In the genomic region with DNA sequence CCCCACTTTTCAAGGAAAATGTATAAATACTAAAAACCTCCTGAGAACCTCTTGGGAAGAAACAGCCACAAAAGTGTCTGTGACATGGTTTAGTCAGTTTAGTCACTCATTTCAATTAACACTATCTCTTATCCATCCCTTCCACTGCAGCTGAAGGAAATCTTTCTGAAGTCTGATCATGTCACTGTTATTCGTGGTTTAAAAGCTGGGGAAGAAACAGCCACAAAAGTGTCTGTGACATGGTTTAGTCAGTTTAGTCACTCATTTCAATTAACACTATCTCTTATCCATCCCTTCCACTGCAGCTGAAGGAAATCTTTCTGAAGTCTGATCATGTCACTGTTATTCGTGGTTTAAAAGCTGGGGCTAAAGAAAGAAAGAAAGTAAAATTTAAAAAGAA, we compare ENCODE assay signal across 6 cellular contexts. TPM values are rescaled to one million over a fixed set of nuclear protein-coding genes. Genes with fewer than 3 reads are reported as not detected.
DNase-seq lines count a peak whose midpoint lies in the region; ATAC-seq and TF ChIP-seq lines count a peak whose summit lies in the region.
"Not testable (repeated sequence)": the region's sequence is repeated elsewhere in the genome, so short reads cannot be mapped to it uniquely, and the experiment has no call there.

No MANE protein-coding gene starts in this region.

- H3K9me1 ChIP-seq in IMR-90 (ENCODE audit: insufficient read depth, low read length), result not testable (repeated sequence)

- not testable (repeated sequence) for H3K9ac ChIP-seq in IMR-90 (ENCODE audit: low read depth, low read length)

- intact Hi-C loops in Calu3 (cut with micrococcal nuclease; ENCODE audit: unreplicated experiment), result loop anchor here (2.0 kb wide), 1 partner anchor 27 kb away; the partner anchor contains the start of gene AKR1A1
- intact Hi-C loops in IMR-90 (cut with micrococcal nuclease), result loop anchor here (5.0 kb wide), 1 partner anchor 359 kb away; no protein-coding TSS in a partner anchor
- intact Hi-C loops in activated CD8-positive, alpha-beta T cell treated with anti-CD3 and anti-CD28 coated beads for 36 hours (cut with micrococcal nuclease), result loop anchor here (5.0 kb wide), 1 partner anchor 59 kb away; the partner anchor contains the start of gene NASP

- peak overlapping the region; percentile 99 for H3K27ac Mint-ChIP-seq in Calu3 (ENCODE audit: unreplicated experiment)
- H3K27ac Mint-ChIP-seq in activated CD8-positive, alpha-beta T cell treated with anti-CD3 and anti-CD28 coated beads for 36 hours, result peak overlapping the region; percentile 20
- H3K27ac Mint-ChIP-seq in activated naive CD8-positive, alpha-beta T cell treated with anti-CD3 and anti-CD28 coated beads, Interleukin-2, amount 50 U/mL, for 24 hours, result peak overlapping the region; percentile 96
- peak overlapping the region; percentile 96 for H3K27ac Mint-ChIP-seq in stimulated activated memory B cell treated with anti-CD40 and anti-IgM and Interleukin-4, amounts not matched to agents 10 μg/mL and 1 μg/mL and 100 μg/mL, for 72 hours

- TF ChIP-seq CTCF in Calu3 (IDR thresholded peaks at IDR 0.05; ENCODE audit: unreplicated experiment); IMR-90 (conservative IDR thresholded peaks at IDR 0.05; ENCODE audit: low read depth, low read length); activated CD8-positive, alpha-beta T cell treated with anti-CD3 and anti-CD28 coated beads for 36 hours (IDR thresholded peaks at IDR 0.05); cardiac muscle cell (IDR thresholded peaks at IDR 0.05; ENCODE audit: low read depth, low read length): not testable (repeated sequence)

- H3K4me3 ChIP-seq in IMR-90 (ENCODE audit: insufficient read depth, low read depth, low read length); cardiac muscle cell: not testable (repeated sequence)

- H4K5ac ChIP-seq in IMR-90 (ENCODE audit: low read depth, low read length), result not testable (repeated sequence)

- peaks cover 30% of the 10 kb centered on the region for H4K20me1 ChIP-seq in IMR-90 (ENCODE audit: insufficient read depth, low read length)

- H3K14ac ChIP-seq in IMR-90 (replicated peaks; ENCODE audit: low read depth, low read length), result not testable (repeated sequence)

- peak overlapping the region in 1 of 2 experiments; percentile 40; a peak in 2 of 4 replicates for H4K8ac ChIP-seq in IMR-90 (ENCODE audit: low read depth in 2 of 2, low read length in 2 of 2)

- BruUV-seq in Calu3 (replicated peaks; lab: Mats Ljungman, UMichigan); IMR-90 (replicated peaks; lab: Mats Ljungman, UMichigan): not testable (repeated sequence)

- H2BK5ac ChIP-seq in IMR-90 (ENCODE audit: low read depth, low read length, poor library complexity, severe bottlenecking), result peak overlapping the region; percentile 30

- H2AK5ac ChIP-seq in IMR-90 (ENCODE audit: low read depth, low read length), result not testable (repeated sequence)

- not testable (repeated sequence) for H2BK20ac ChIP-seq in IMR-90 (ENCODE audit: low read depth, low read length)

- not testable (repeated sequence) for H3K36me3 ChIP-seq in IMR-90 (ENCODE audit: control insufficient read depth, insufficient read depth, low read length); cardiac muscle cell

- dilution Hi-C loops in IMR-90 (cut with HindIII; ENCODE audit: low sequenced_read_pairs, unreplicated experiment), result not testable (repeated sequence)

- CTCF ChIA-PET in Calu3 (lab: Charles Lee), result interaction anchor here (0.5 kb wide), 1 partner anchor 282 kb away, joined by 3 read pairs; no protein-coding TSS in a partner anchor
- CTCF ChIA-PET in IMR-90 (lab: Yijun Ruan, JAX), result interaction anchor here (0.6 kb wide), 1 partner anchor 36 kb away, joined by 3 read pairs; no protein-coding TSS in a partner anchor
- CTCF ChIA-PET in activated CD8-positive, alpha-beta T cell treated with anti-CD3 and anti-CD28 coated beads for 36 hours (lab: Charles Lee), result interaction anchor here (0.9 to 1.6 kb wide), 4 partner anchors 10 to 223 kb away, joined by 3 to 4 read pairs (median 3); no protein-coding TSS in a partner anchor

- H3K27me3 Mint-ChIP-seq in Calu3 (ENCODE audit: unreplicated experiment); activated CD8-positive, alpha-beta T cell treated with anti-CD3 and anti-CD28 coated beads for 36 hours; activated naive CD8-positive, alpha-beta T cell treated with anti-CD3 and anti-CD28 coated beads, Interleukin-2, amount 50 U/mL, for 24 hours; stimulated activated memory B cell treated with anti-CD40 and anti-IgM and Interleukin-4, amounts not matched to agents 10 μg/mL and 1 μg/mL and 100 μg/mL, for 72 hours: not testable (repeated sequence)

- H2BK120ac ChIP-seq in IMR-90 (ENCODE audit: low read depth, low read length), result 0 out of 2 replicates have a peak overlapping the region, but pooled peaks have one; percentile 97

- not testable (repeated sequence) for H3K27ac ChIP-seq in IMR-90 (ENCODE audit: insufficient read depth, low read length)
- H3K27ac ChIP-seq in cardiac muscle cell, result peak overlapping the region; percentile 86

- peaks cover 49% of the 10 kb centered on the region for H3K4me1 Mint-ChIP-seq in Calu3 (ENCODE audit: low read depth, unreplicated experiment)
- H3K4me1 Mint-ChIP-seq in activated CD8-positive, alpha-beta T cell treated with anti-CD3 and anti-CD28 coated beads for 36 hours (ENCODE audit: low read depth), result peaks cover 32% of the 10 kb centered on the region
- peaks cover 49% of the 10 kb centered on the region for H3K4me1 Mint-ChIP-seq in activated naive CD8-positive, alpha-beta T cell treated with anti-CD3 and anti-CD28 coated beads, Interleukin-2, amount 50 U/mL, for 24 hours
- H3K4me1 Mint-ChIP-seq in stimulated activated memory B cell treated with anti-CD40 and anti-IgM and Interleukin-4, amounts not matched to agents 10 μg/mL and 1 μg/mL and 100 μg/mL, for 72 hours, result peaks cover 38% of the 10 kb centered on the region

- WGBS in IMR-90 (ENCODE audit: extremely low coverage in 2 of 2, insufficient read length in 1 of 2), 2 experiments, result no CpG with 5 or more reads among the region's 2 CpGs

- H3K27me3 ChIP-seq in IMR-90 (ENCODE audit: control insufficient read depth, insufficient read depth, low read length); cardiac muscle cell: not testable (repeated sequence)

- not testable (repeated sequence) for H3K9me3 ChIP-seq in IMR-90 (ENCODE audit: control insufficient read depth, insufficient read depth, low read length); cardiac muscle cell (ENCODE audit: low read depth)

- not testable (repeated sequence) for H3K4me2 ChIP-seq in IMR-90 (ENCODE audit: low read depth, low read length)

- not testable (repeated sequence) for ATAC-seq in IMR-90 (ENCODE audit: low read depth); activated CD8-positive, alpha-beta T cell treated with anti-CD3 and anti-CD28 coated beads for 36 hours; stimulated activated memory B cell treated with anti-CD40 and anti-IgM and Interleukin-4, amounts not matched to agents 10 μg/mL and 1 μg/mL and 100 μg/mL, for 72 hours
- ATAC-seq in activated naive CD8-positive, alpha-beta T cell treated with anti-CD3 and anti-CD28 coated beads, Interleukin-2, amount 50 U/mL, for 24 hours, result peak; percentile 52

- H2AFZ ChIP-seq in IMR-90 (replicated peaks; ENCODE audit: low read length, poor library complexity), result not testable (repeated sequence)

- DNase-seq in Calu3; IMR-90; activated CD8-positive, alpha-beta T cell treated with anti-CD3 and anti-CD28 coated beads for 36 hours; activated naive CD8-positive, alpha-beta T cell treated with anti-CD3 and anti-CD28 coated beads, Interleukin-2, amount 50 U/mL, for 24 hours; cardiac muscle cell (ENCODE audit: low read depth in 1 of 2, low spot score in 1 of 2): not testable (repeated sequence)

- not testable (repeated sequence) for H3K56ac ChIP-seq in IMR-90 (ENCODE audit: extremely low read depth, insufficient read depth, low read length)

- H2AK9ac ChIP-seq in IMR-90 (replicated peaks; ENCODE audit: low read depth, low read length, poor library complexity), result not testable (repeated sequence)

- POLR2A ChIA-PET in IMR-90 (lab: Charles Lee; ENCODE audit: unreplicated experiment), result not testable (repeated sequence)
- POLR2A ChIA-PET in activated CD8-positive, alpha-beta T cell treated with anti-CD3 and anti-CD28 coated beads for 36 hours (lab: Charles Lee), result interaction anchor here (2.9 to 4.7 kb wide), 6 partner anchors 13 to 793 kb away, joined by 9 to 85 read pairs (median 58); partner anchors contain the start of genes AKR1A1, NASP and RNU5D-1

- H3K4me3 Mint-ChIP-seq in Calu3 (ENCODE audit: low read depth, unreplicated experiment), result peak overlapping the region; percentile 84
- not testable (repeated sequence) for H3K4me3 Mint-ChIP-seq in activated CD8-positive, alpha-beta T cell treated with anti-CD3 and anti-CD28 coated beads for 36 hours; stimulated activated memory B cell treated with anti-CD40 and anti-IgM and Interleukin-4, amounts not matched to agents 10 μg/mL and 1 μg/mL and 100 μg/mL, for 72 hours
- H3K4me3 Mint-ChIP-seq in activated naive CD8-positive, alpha-beta T cell treated with anti-CD3 and anti-CD28 coated beads, Interleukin-2, amount 50 U/mL, for 24 hours, result peak overlapping the region; percentile 94

- H3K4me1 ChIP-seq in IMR-90 (ENCODE audit: control insufficient read depth, insufficient read depth, low read length), result not testable (repeated sequence)
- H3K4me1 ChIP-seq in cardiac muscle cell (ENCODE audit: low read depth), result peaks cover 34% of the 10 kb centered on the region

- not testable (repeated sequence) for H3K23ac ChIP-seq in IMR-90 (ENCODE audit: low read depth, low read length)

- H2BK15ac ChIP-seq in IMR-90 (ENCODE audit: low read depth, low read length), result not testable (repeated sequence)

- not testable (repeated sequence) for H4K91ac ChIP-seq in IMR-90 (ENCODE audit: insufficient read depth, low read depth, low read length)

- in situ Hi-C loops in IMR-90 (cut with MboI; ENCODE audit: low sequenced_read_pairs), result not testable (repeated sequence)

- peaks cover 48% of the 10 kb centered on the region for H3K36me3 Mint-ChIP-seq in Calu3 (ENCODE audit: insufficient read depth, unreplicated experiment)
- peaks cover 18% of the 10 kb centered on the region for H3K36me3 Mint-ChIP-seq in activated CD8-positive, alpha-beta T cell treated with anti-CD3 and anti-CD28 coated beads for 36 hours (ENCODE audit: low read depth)
- peaks cover 24% of the 10 kb centered on the region for H3K36me3 Mint-ChIP-seq in activated naive CD8-positive, alpha-beta T cell treated with anti-CD3 and anti-CD28 coated beads, Interleukin-2, amount 50 U/mL, for 24 hours (ENCODE audit: low read depth)
- peaks cover 11% of the 10 kb centered on the region for H3K36me3 Mint-ChIP-seq in stimulated activated memory B cell treated with anti-CD40 and anti-IgM and Interleukin-4, amounts not matched to agents 10 μg/mL and 1 μg/mL and 100 μg/mL, for 72 hours

- H3K79me1 ChIP-seq in IMR-90 (ENCODE audit: low read depth in 1 of 2, low read length in 2 of 2), result peaks cover 3 to 17% of the 10 kb centered on the region in 2 experiments; a peak in 2 of 4 replicates

- not testable (repeated sequence) for H3K9me3 Mint-ChIP-seq in Calu3 (ENCODE audit: low read depth, unreplicated experiment); activated CD8-positive, alpha-beta T cell treated with anti-CD3 and anti-CD28 coated beads for 36 hours; activated naive CD8-positive, alpha-beta T cell treated with anti-CD3 and anti-CD28 coated beads, Interleukin-2, amount 50 U/mL, for 24 hours; stimulated activated memory B cell treated with anti-CD40 and anti-IgM and Interleukin-4, amounts not matched to agents 10 μg/mL and 1 μg/mL and 100 μg/mL, for 72 hours

- TF ChIP-seq POLR2A in IMR-90 (IDR thresholded peaks at IDR 0.05; ENCODE audit: low read depth, low read length), result not testable (repeated sequence)

- TF ChIP-seq RAD21 in IMR-90 (IDR thresholded peaks at IDR 0.05; ENCODE audit: low read length), result not testable (repeated sequence)

- H3K18ac ChIP-seq in IMR-90 (ENCODE audit: low read depth, low read length), result not testable (repeated sequence)

- not testable (repeated sequence) for H3K4ac ChIP-seq in IMR-90 (ENCODE audit: low read depth, low read length)

RNA-seq across cellular contexts. Expression of gene PRDX1, which starts 1.8 kb away (rescaled TPM):
- 686 and 744 TPM in 2 replicates for total RNA-seq in Calu3 (2022)
- 875 and 883 TPM in 2 replicates for total RNA-seq in IMR-90 (2012; rRNA removed)
- polyA plus RNA-seq in IMR-90 (2012; rRNA removed), result 530 and 612 TPM in 2 replicates
- 215 and 360 TPM in 2 replicates for polyA plus RNA-seq in IMR-90 (2012; cell fraction: cytosol; rRNA removed)
- polyA plus RNA-seq in IMR-90 (2012; cell fraction: nucleus; rRNA removed; ENCODE audit: low replicate concordance), result 38.8 and 276 TPM in 2 replicates
- total RNA-seq in activated CD8-positive, alpha-beta T cell treated with anti-CD3 and anti-CD28 coated beads for 36 hours, result 100 to 1,000 TPM; 547 to 553 TPM
- 526 and 782 TPM in 2 replicates for total RNA-seq in cardiac muscle cell
- polyA plus RNA-seq in cardiac muscle cell, result 1,545 and 1,744 TPM in 2 replicates

RNA-seq across cellular contexts. Expression of gene MMACHC, which starts 23.4 kb away (rescaled TPM):
- total RNA-seq in Calu3 (2022), result 13.6 and 15.5 TPM in 2 replicates
- 5.2 and 6.4 TPM in 2 replicates for total RNA-seq in IMR-90 (2012; rRNA removed)
- 2.8 and 4.1 TPM in 2 replicates for polyA plus RNA-seq in IMR-90 (2012; rRNA removed)
- polyA plus RNA-seq in IMR-90 (2012; cell fraction: cytosol; rRNA removed), result 3.2 and 3.3 TPM in 2 replicates
- 1.3 and 2.0 TPM in 2 replicates for polyA plus RNA-seq in IMR-90 (2012; cell fraction: nucleus; rRNA removed; ENCODE audit: low replicate concordance)
- total RNA-seq in activated CD8-positive, alpha-beta T cell treated with anti-CD3 and anti-CD28 coated beads for 36 hours, result 1 to 10 TPM; 8.4 to 10.0 TPM
- 8.2 and 10.0 TPM in 2 replicates for total RNA-seq in cardiac muscle cell
- 1.8 and 6.0 TPM in 2 replicates for polyA plus RNA-seq in cardiac muscle cell

RNA-seq across cellular contexts. Expression of gene CCDC163, which starts 23.6 kb away (rescaled TPM):
- total RNA-seq in Calu3 (2022) (4.9 and 6.0 TPM in 2 replicates), IMR-90 (2012; rRNA removed) (0.28 and 0.54 TPM in 2 replicates), cardiac muscle cell (2.1 and 2.4 TPM in 2 replicates)
- polyA plus RNA-seq in IMR-90 (2012; rRNA removed) (0.89 and 1.0 TPM in 2 replicates), cardiac muscle cell (2.1 and 4.9 TPM in 2 replicates)
- 0.75 and 1.0 TPM in 2 replicates for polyA plus RNA-seq in IMR-90 (2012; cell fraction: cytosol; rRNA removed)
- 0.99 and 1.0 TPM in 2 replicates for polyA plus RNA-seq in IMR-90 (2012; cell fraction: nucleus; rRNA removed; ENCODE audit: low replicate concordance)
- 1 to 10 TPM; 5.6 to 7.1 TPM for total RNA-seq in activated CD8-positive, alpha-beta T cell treated with anti-CD3 and anti-CD28 coated beads for 36 hours

RNA-seq across cellular contexts. Expression of gene AKR1A1, which starts 27.1 kb away (rescaled TPM):
- total RNA-seq in Calu3 (2022) (111 and 119 TPM in 2 replicates), IMR-90 (2012; rRNA removed) (122 and 151 TPM in 2 replicates), cardiac muscle cell (145 and 187 TPM in 2 replicates)
- polyA plus RNA-seq in IMR-90 (2012; rRNA removed) (141 and 144 TPM in 2 replicates), cardiac muscle cell (291 and 311 TPM in 2 replicates)
- 162 and 164 TPM in 2 replicates for polyA plus RNA-seq in IMR-90 (2012; cell fraction: cytosol; rRNA removed)
- 137 and 158 TPM in 2 replicates for polyA plus RNA-seq in IMR-90 (2012; cell fraction: nucleus; rRNA removed; ENCODE audit: low replicate concordance)
- total RNA-seq in activated CD8-positive, alpha-beta T cell treated with anti-CD3 and anti-CD28 coated beads for 36 hours, result 100 to 1,000 TPM; 184 to 186 TPM

RNA-seq across cellular contexts. Expression of gene TESK2, which starts 32.6 kb away (rescaled TPM):
- total RNA-seq in Calu3 (2022) (1.8 and 2.3 TPM in 2 replicates), IMR-90 (2012; rRNA removed) (0.83 and 0.90 TPM in 2 replicates), cardiac muscle cell (7.8 and 13.9 TPM in 2 replicates)
- polyA plus RNA-seq in IMR-90 (2012; rRNA removed) (1.1 and 1.3 TPM in 2 replicates), cardiac muscle cell (8.3 and 8.4 TPM in 2 replicates)
- polyA plus RNA-seq in IMR-90 (2012; cell fraction: cytosol; rRNA removed), result 0.62 and 1.1 TPM in 2 replicates
- polyA plus RNA-seq in IMR-90 (2012; cell fraction: nucleus; rRNA removed; ENCODE audit: low replicate concordance), result 2.0 and 2.1 TPM in 2 replicates
- total RNA-seq in activated CD8-positive, alpha-beta T cell treated with anti-CD3 and anti-CD28 coated beads for 36 hours, result 1 to 10 TPM; 2.9 to 3.7 TPM

Comparison
In these comparisons a context has a peak if more than half of its experiments do, and no peak if none do; other contexts are left out.
1. H3K27ac Mint-ChIP-seq: peak in every context shown above with its lines; median percentile 99 in Calu3; 96 in activated naive CD8-positive, alpha-beta T cell treated with anti-CD3 and anti-CD28 coated beads, Interleukin-2, amount 50 U/mL, for 24 hours; 96 in stimulated activated memory B cell treated with anti-CD40 and anti-IgM and Interleukin-4, amounts not matched to agents 10 μg/mL and 1 μg/mL and 100 μg/mL, for 72 hours; 20 in activated CD8-positive, alpha-beta T cell treated with anti-CD3 and anti-CD28 coated beads for 36 hours.